In the genomic region with DNA sequence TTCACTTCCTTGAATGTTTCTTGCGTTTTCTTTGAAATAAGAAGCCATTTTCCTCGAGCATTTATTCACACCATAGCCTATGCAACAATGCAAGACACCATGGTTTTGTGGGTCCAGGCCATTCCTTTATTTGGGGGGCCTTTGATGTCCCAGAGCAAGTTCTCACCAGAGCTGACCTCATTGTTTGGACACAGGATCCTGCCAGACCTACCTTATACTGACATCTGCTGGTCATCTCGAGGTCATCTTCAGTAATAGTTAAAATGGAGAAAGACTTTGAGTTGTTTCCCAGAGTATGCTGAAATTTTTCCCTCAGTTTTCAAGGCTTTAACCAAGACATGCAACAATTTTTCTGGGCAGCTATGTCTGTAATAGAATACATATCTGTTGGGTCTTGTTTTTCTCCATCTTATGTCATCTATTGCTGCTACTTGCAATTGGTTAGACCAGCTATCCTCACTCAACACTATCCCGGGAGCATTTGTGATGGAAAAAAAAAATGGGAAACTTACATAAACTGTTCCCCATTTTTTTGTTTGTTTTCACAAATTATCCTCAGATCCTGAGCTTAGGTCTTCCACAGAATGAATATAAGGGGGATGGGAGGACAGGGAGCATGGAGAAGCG, we compare ENCODE assay signal across 8 cellular contexts. TPM values are rescaled to one million over a fixed set of nuclear protein-coding genes. Genes with fewer than 3 reads are reported as not detected.
A peak's percentile ranks its signal among the peaks of the same experiment; 100 is the strongest.
DNase-seq lines count a peak whose midpoint lies in the region; ATAC-seq, FAIRE-seq and TF ChIP-seq lines count a peak whose summit lies in the region.

No MANE protein-coding gene starts in this region.

- no peak overlapping the region for H3K4me3 Mint-ChIP-seq in WTC11

- peak; percentile 88 for FAIRE-seq in islet of Langerhans (lab: Jason Lieb, UNC)

- POLR2A ChIA-PET in WTC11 (lab: Charles Lee), result no interaction called here

- ATAC-seq in WTC11 (peak; percentile 70), HG03439 (IDR thresholded peaks at IDR 0.05; ENCODE audit: unreplicated experiment) (no peak), GM21447 (IDR thresholded peaks at IDR 0.05; ENCODE audit: unreplicated experiment) (no peak)

- CTCF ChIA-PET in WTC11 (lab: Charles Lee), result interaction anchor here (0.6 to 2.4 kb wide), 20 partner anchors 9 to 840 kb away, joined by 3 to 20 read pairs (median 4); no protein-coding TSS in a partner anchor

- H3K27me3 Mint-ChIP-seq in WTC11 (ENCODE audit: low read depth), result peaks cover 3% of the 10 kb centered on the region; the same call in 1 of the 2 replicates

- H3K9me3 Mint-ChIP-seq in WTC11, result peaks cover 11% of the 10 kb centered on the region

- no peaks in the 10 kb centered on the region for H3K4me1 Mint-ChIP-seq in WTC11

- H3K36me3 Mint-ChIP-seq in WTC11, result 0 out of 2 replicates have a peak, but pooled peaks cover under 1% of the 10 kb centered on the region

- peak; percentile 24 for DNase-seq in ELF-1 (ENCODE audit: low read depth, low spot score)
- peak; percentile 45 for DNase-seq in Kasumi-1 (lab: John Stamatoyannopoulos, UW)
- DNase-seq in WTC11 (ENCODE audit: low spot score), result no peak
- DNase-seq in KG1 (lab: John Stamatoyannopoulos, UW), result no peak
- no peak for DNase-seq in stimulated activated CD4-positive, alpha-beta T cell treated with anti-CD3 and anti-CD28 coated beads, Interleukin-2, amount 100 ng/mL, for 48 hours

- no peak overlapping the region for H3K27ac Mint-ChIP-seq in WTC11

- TF ChIP-seq CTCF in WTC11 (IDR thresholded peaks at IDR 0.05), result no peak; the same call in 1 of the 2 replicates

TF ChIP-seq in WTC11, 78 proteins besides CTCF, POLR2A, EP300 and RAD21:
- TF ChIP-seq SP1 (CRISPR knock-in tag; conservative IDR thresholded peaks at IDR 0.05), result no peak
- TF ChIP-seq MYBL2 (CRISPR knock-in tag; IDR thresholded peaks at IDR 0.05), result no peak
- no peak for TF ChIP-seq ETV6 (CRISPR knock-in tag; IDR thresholded peaks at IDR 0.05)

RNA-seq across cellular contexts. Expression of gene BACE2, which starts 34.0 kb away (rescaled TPM):
- total RNA-seq in WTC11 (2021), result 9.8 to 11.8 TPM (median 11.1 TPM) in 3 replicates

Comparison
In these comparisons a context has a peak if more than half of its experiments do, and no peak if none do; other contexts are left out.
1. DNase-seq: peak in ELF-1 (single experiment) and Kasumi-1 (2 of 2); none in WTC11 (single experiment), KG1 (single experiment) and stimulated activated CD4-positive, alpha-beta T cell treated with anti-CD3 and anti-CD28 coated beads, Interleukin-2, amount 100 ng/mL, for 48 hours (0 of 2).